ENCODE assay signal across 11 cellular contexts in genomic region chr6:105492706-105493673, GRCh38.
A peak's percentile ranks its signal among the peaks of the same experiment; 100 is the strongest.
DNase-seq lines count a peak whose midpoint lies in the region; ATAC-seq, FAIRE-seq and TF ChIP-seq lines count a peak whose summit lies in the region.
"Had no signal": no experiment of that assay in that cellular context is flagged by ENCODE, and none has a peak within 500 bp of the region (broad histone marks: within the 10 kb centered on the region; RNA-seq: fewer than 3 reads in every experiment).

No MANE protein-coding gene starts in this region.

- intact Hi-C loops in activated CD4-positive, alpha-beta T cell treated with anti-CD3 and anti-CD28 coated beads, Interleukin-2, amount 10 ng/mL, durations not matched to agents 24 days and 14 days (cut with micrococcal nuclease): loop anchor here (10.0 kb wide), 1 partner anchor 92 kb away; no protein-coding TSS in a partner anchor

- FAIRE-seq in D721Med (lab: Jason Lieb, UNC): no peak

- peaks cover 28% of the 10 kb centered on the region for H3K4me1 Mint-ChIP-seq in activated CD4-positive, alpha-beta T cell treated with anti-CD3 and anti-CD28 coated beads, Interleukin-2, amount 10 ng/mL, durations not matched to agents 24 days and 14 days
- peaks cover 33% of the 10 kb centered on the region for H3K4me1 Mint-ChIP-seq in T-helper 1 cell treated with Interleukin-12 subunit alpha and Interleukin-12 subunit beta and Interleukin-4 antibody, amounts not matched to agents 30 μg/mL and 1 μg/mL, for 36 hours (ENCODE audit: low read depth)
- peaks cover 10% of the 10 kb centered on the region for H3K4me1 Mint-ChIP-seq in stimulated activated naive CD8-positive, alpha-beta T cell treated with anti-CD3 and anti-CD28 coated beads, Interleukin-15, Interleukin-2, amounts not matched to agents 100 ng/mL and 50 ng/mL, for 24 hours (ENCODE audit: low read depth)
- H3K4me1 Mint-ChIP-seq: naive B cell had no signal

- H3K4me3 Mint-ChIP-seq in activated CD4-positive, alpha-beta T cell treated with anti-CD3 and anti-CD28 coated beads, Interleukin-2, amount 10 ng/mL, durations not matched to agents 24 days and 14 days: no peak overlapping the region
- peak overlapping the region; percentile 3 for H3K4me3 Mint-ChIP-seq in T-helper 1 cell treated with Interleukin-12 subunit alpha and Interleukin-12 subunit beta and Interleukin-4 antibody, amounts not matched to agents 30 μg/mL and 1 μg/mL, for 36 hours
- H3K4me3 Mint-ChIP-seq in stimulated activated naive CD8-positive, alpha-beta T cell treated with anti-CD3 and anti-CD28 coated beads, Interleukin-15, Interleukin-2, amounts not matched to agents 100 ng/mL and 50 ng/mL, for 24 hours: no peak overlapping the region
- H3K4me3 Mint-ChIP-seq: naive B cell had no signal

- H3K27ac Mint-ChIP-seq in activated CD4-positive, alpha-beta T cell treated with anti-CD3 and anti-CD28 coated beads, Interleukin-2, amount 10 ng/mL, durations not matched to agents 24 days and 14 days: peak overlapping the region; percentile 30
- peak overlapping the region; percentile 73 for H3K27ac Mint-ChIP-seq in T-helper 1 cell treated with Interleukin-12 subunit alpha and Interleukin-12 subunit beta and Interleukin-4 antibody, amounts not matched to agents 30 μg/mL and 1 μg/mL, for 36 hours
- peak overlapping the region; percentile 22 for H3K27ac Mint-ChIP-seq in stimulated activated naive CD8-positive, alpha-beta T cell treated with anti-CD3 and anti-CD28 coated beads, Interleukin-15, Interleukin-2, amounts not matched to agents 100 ng/mL and 50 ng/mL, for 24 hours
- H3K27ac Mint-ChIP-seq: naive B cell had no signal

- no peak for TF ChIP-seq CTCF in D721Med (IDR thresholded peaks at IDR 0.05; ENCODE audit: insufficient read depth, missing control alignments)

- H3K36me3 Mint-ChIP-seq in activated CD4-positive, alpha-beta T cell treated with anti-CD3 and anti-CD28 coated beads, Interleukin-2, amount 10 ng/mL, durations not matched to agents 24 days and 14 days (ENCODE audit: low read depth): peaks cover 2% of the 10 kb centered on the region
- H3K36me3 Mint-ChIP-seq in T-helper 1 cell treated with Interleukin-12 subunit alpha and Interleukin-12 subunit beta and Interleukin-4 antibody, amounts not matched to agents 30 μg/mL and 1 μg/mL, for 36 hours (ENCODE audit: low read depth): peaks cover 17% of the 10 kb centered on the region
- no peaks in the 10 kb centered on the region for H3K36me3 Mint-ChIP-seq in stimulated activated naive CD8-positive, alpha-beta T cell treated with anti-CD3 and anti-CD28 coated beads, Interleukin-15, Interleukin-2, amounts not matched to agents 100 ng/mL and 50 ng/mL, for 24 hours (ENCODE audit: low read depth)
- H3K36me3 Mint-ChIP-seq: naive B cell had no signal

- no peak for DNase-seq in activated CD4-positive, alpha-beta T cell treated with anti-CD3 and anti-CD28 coated beads, Interleukin-2, amount 10 ng/mL, durations not matched to agents 24 days and 14 days
- no peak for DNase-seq in activated CD4-positive, alpha-beta T cell treated with anti-CD3 and anti-CD28 coated beads for 1 hour
- no peak for DNase-seq in NOMO-1 treated with DMSO at 0.1 percent for 48 hours (lab: John Stamatoyannopoulos, UW; ENCODE audit: unreplicated experiment)
- DNase-seq in NCI-H345 (lab: John Stamatoyannopoulos, UW): no peak
- no peak for DNase-seq in D721Med (ENCODE audit: insufficient read length, low spot score)
- DNase-seq: naive B cell; NCI-H526 treated with DMSO at 0.1 percent for 48 hours; stimulated activated CD8-positive, alpha-beta memory T cell treated with anti-CD3 and anti-CD28 coated beads, Interleukin-4, amount 100 ng/mL, for 48 hours had no signal

- peaks cover 3% of the 10 kb centered on the region for H3K9me3 Mint-ChIP-seq in activated CD4-positive, alpha-beta T cell treated with anti-CD3 and anti-CD28 coated beads, Interleukin-2, amount 10 ng/mL, durations not matched to agents 24 days and 14 days
- H3K9me3 Mint-ChIP-seq in T-helper 1 cell treated with Interleukin-12 subunit alpha and Interleukin-12 subunit beta and Interleukin-4 antibody, amounts not matched to agents 30 μg/mL and 1 μg/mL, for 36 hours: peaks cover 2% of the 10 kb centered on the region
- H3K9me3 Mint-ChIP-seq in stimulated activated naive CD8-positive, alpha-beta T cell treated with anti-CD3 and anti-CD28 coated beads, Interleukin-15, Interleukin-2, amounts not matched to agents 100 ng/mL and 50 ng/mL, for 24 hours: no peaks in the 10 kb centered on the region
- H3K9me3 Mint-ChIP-seq: naive B cell had no signal

- peak; percentile 83 for ATAC-seq in HG02852 (IDR thresholded peaks at IDR 0.05; ENCODE audit: unreplicated experiment)

- H3K27me3 Mint-ChIP-seq in activated CD4-positive, alpha-beta T cell treated with anti-CD3 and anti-CD28 coated beads, Interleukin-2, amount 10 ng/mL, durations not matched to agents 24 days and 14 days: peaks cover 2% of the 10 kb centered on the region
- no peaks in the 10 kb centered on the region for H3K27me3 Mint-ChIP-seq in T-helper 1 cell treated with Interleukin-12 subunit alpha and Interleukin-12 subunit beta and Interleukin-4 antibody, amounts not matched to agents 30 μg/mL and 1 μg/mL, for 36 hours (ENCODE audit: low read depth)
- H3K27me3 Mint-ChIP-seq in stimulated activated naive CD8-positive, alpha-beta T cell treated with anti-CD3 and anti-CD28 coated beads, Interleukin-15, Interleukin-2, amounts not matched to agents 100 ng/mL and 50 ng/mL, for 24 hours: peaks cover 3% of the 10 kb centered on the region
- H3K27me3 Mint-ChIP-seq: naive B cell had no signal

Comparison
In these comparisons a context has a peak if more than half of its experiments do, and no peak if none do; other contexts are left out.
1. H3K27ac Mint-ChIP-seq: peak in every context shown above with its lines; median percentile 73 in T-helper 1 cell treated with Interleukin-12 subunit alpha and Interleukin-12 subunit beta and Interleukin-4 antibody, amounts not matched to agents 30 μg/mL and 1 μg/mL, for 36 hours; 30 in activated CD4-positive, alpha-beta T cell treated with anti-CD3 and anti-CD28 coated beads, Interleukin-2, amount 10 ng/mL, durations not matched to agents 24 days and 14 days; 22 in stimulated activated naive CD8-positive, alpha-beta T cell treated with anti-CD3 and anti-CD28 coated beads, Interleukin-15, Interleukin-2, amounts not matched to agents 100 ng/mL and 50 ng/mL, for 24 hours.